ENCODE assay signal across 8 cellular contexts in genomic region chr6:150866147-150867073, GRCh38. TPM values are rescaled to one million over a fixed set of nuclear protein-coding genes. Genes with fewer than 3 reads are reported as not detected.
DNase-seq lines count a peak whose midpoint lies in the region; ATAC-seq, FAIRE-seq and TF ChIP-seq lines count a peak whose summit lies in the region.

No MANE protein-coding gene starts in this region.

- TF ChIP-seq POLR2A in GM10847 (IDR thresholded peaks at IDR 0.05; ENCODE audit: extremely low read depth, insufficient read length), result peak; percentile 43

- peak; percentile 90 for ATAC-seq in left ventricle myocardium superior

- POLR2A ChIA-PET in HEK293T (lab: Yijun Ruan, JAX), result interaction anchor here (0.6 to 1.9 kb wide), 8 partner anchors 9 to 64 kb away, joined by 3 to 13 read pairs (median 6); no protein-coding TSS in a partner anchor

- intact Hi-C loops in left ventricle myocardium superior (cut with micrococcal nuclease), result no loop called here

- H3K9me3 Mint-ChIP-seq in T-helper 1 cell treated with Interleukin-12 subunit alpha and Interleukin-12 subunit beta and Interleukin-4 antibody, amounts not matched to agents 30 μg/mL and 1 μg/mL, for 36 hours, result no peaks in the 10 kb centered on the region

- H3K4me3 Mint-ChIP-seq in T-helper 1 cell treated with Interleukin-12 subunit alpha and Interleukin-12 subunit beta and Interleukin-4 antibody, amounts not matched to agents 30 μg/mL and 1 μg/mL, for 36 hours, result peak overlapping the region; percentile 98

- peak; percentile 74 for FAIRE-seq in urothelium cell line (lab: Jason Lieb, UNC)

- H3K36me3 Mint-ChIP-seq in T-helper 1 cell treated with Interleukin-12 subunit alpha and Interleukin-12 subunit beta and Interleukin-4 antibody, amounts not matched to agents 30 μg/mL and 1 μg/mL, for 36 hours (ENCODE audit: low read depth), result no peaks in the 10 kb centered on the region

- H3K27ac Mint-ChIP-seq in T-helper 1 cell treated with Interleukin-12 subunit alpha and Interleukin-12 subunit beta and Interleukin-4 antibody, amounts not matched to agents 30 μg/mL and 1 μg/mL, for 36 hours, result peak overlapping the region; percentile 94

- CTCF ChIA-PET in HEK293T (lab: Yijun Ruan, JAX), result interaction anchor here (1.9 kb wide), 1 partner anchor 25 kb away, joined by 4 read pairs; no protein-coding TSS in a partner anchor

- peaks cover 15% of the 10 kb centered on the region for H3K27me3 Mint-ChIP-seq in T-helper 1 cell treated with Interleukin-12 subunit alpha and Interleukin-12 subunit beta and Interleukin-4 antibody, amounts not matched to agents 30 μg/mL and 1 μg/mL, for 36 hours (ENCODE audit: low read depth)

- DNase-seq in HEK293T (ENCODE audit: extremely low spot score) (peak; percentile 94), MV-4-11 (lab: John Stamatoyannopoulos, UW) (peak; percentile 62), amniotic stem cell (lab: John Stamatoyannopoulos, UW) (peak; percentile 79), left ventricle myocardium superior (peak; percentile 89), pulmonary artery endothelial cell (ENCODE audit: low read depth, low spot score) (peak; percentile 77), urothelium cell line (ENCODE audit: low spot score) (peak; percentile 95)

- H3K4me1 Mint-ChIP-seq in T-helper 1 cell treated with Interleukin-12 subunit alpha and Interleukin-12 subunit beta and Interleukin-4 antibody, amounts not matched to agents 30 μg/mL and 1 μg/mL, for 36 hours (ENCODE audit: low read depth), result peaks cover 26% of the 10 kb centered on the region

TF ChIP-seq in HEK293T, 16 proteins besides CTCF, POLR2A, EP300 and RAD21:
- no peak for TF ChIP-seq SP1 (IDR thresholded peaks at IDR 0.05)
- TF ChIP-seq LEF1 (IDR thresholded peaks at IDR 0.05; ENCODE audit: borderline replicate concordance), result no peak
- no peak for TF ChIP-seq BHLHE40 (IDR thresholded peaks at IDR 0.05; ENCODE audit: borderline replicate concordance)
- TF ChIP-seq HDGF (IDR thresholded peaks at IDR 0.05; ENCODE audit: borderline replicate concordance), result no peak
- no peak for TF ChIP-seq FOXK2 (IDR thresholded peaks at IDR 0.05)
- TF ChIP-seq ZNF384 (IDR thresholded peaks at IDR 0.05), result no peak
- no peak for TF ChIP-seq ELF4 (IDR thresholded peaks at IDR 0.05)
- 0 out of 2 replicates have a peak, but pooled peaks have one; percentile 8 for TF ChIP-seq CTBP1 (IDR thresholded peaks at IDR 0.05; ENCODE audit: borderline replicate concordance)
- TF ChIP-seq L3MBTL2 (conservative IDR thresholded peaks at IDR 0.05), result peak; percentile 69
TF ChIP-seq in HEK293T: peak in this region for 2.

RNA-seq across cellular contexts. Expression of gene MTHFD1L, which starts 0.9 kb away (rescaled TPM):
- total RNA-seq in left ventricle myocardium superior (2.4 TPM), pulmonary artery endothelial cell (48.5 and 69.3 TPM in 2 replicates)

Comparison
In these comparisons a context has a peak if more than half of its experiments do, and no peak if none do; other contexts are left out.
1. Peak in every context shown above with its lines: DNase-seq and ATAC-seq.
2. RNA of gene MTHFD1L, which starts 0.9 kb away (total RNA-seq): 48.5 to 69.3 TPM in pulmonary artery endothelial cell; 2.4 TPM in left ventricle myocardium superior (single experiment); every median in the first group is over 10 times any median in the second.